ENCODE assay signal across 12 cellular contexts in genomic region chr14:39763402-39763890, GRCh38.
DNase-seq lines count a peak whose midpoint lies in the region; ATAC-seq and TF ChIP-seq lines count a peak whose summit lies in the region.
"Had no signal": no experiment of that assay in that cellular context is flagged by ENCODE, and none has a peak within 500 bp of the region (broad histone marks: within the 10 kb centered on the region; RNA-seq: fewer than 3 reads in every experiment).

No MANE protein-coding gene starts in this region.

- intact Hi-C loops in CD14-positive monocyte (cut with micrococcal nuclease), result no loop called here

- TF ChIP-seq CTCF in chondrocyte (IDR thresholded peaks at IDR 0.05) (no peak), CD14-positive monocyte (IDR thresholded peaks at IDR 0.05) (no peak)

- peaks cover 21% of the 10 kb centered on the region for H3K4me1 ChIP-seq in BLaER1
- H3K4me1 ChIP-seq: breast epithelium, psoas muscle had no signal

- H3K4me3 Mint-ChIP-seq in chondrocyte (ENCODE audit: unreplicated experiment) (no peak overlapping the region), CD14-positive monocyte (no peak overlapping the region)
- H3K4me3 Mint-ChIP-seq: mesothelial cell of epicardium had no signal

- peaks cover 25% of the 10 kb centered on the region for H3K9me3 ChIP-seq in BLaER1
- H3K9me3 ChIP-seq: breast epithelium, psoas muscle had no signal

- H3K4me2 ChIP-seq in BLaER1, result peak overlapping the region; percentile 73

- H4K20me1 ChIP-seq in BLaER1, result no peaks in the 10 kb centered on the region

- no peaks in the 10 kb centered on the region for H3K9me3 Mint-ChIP-seq in chondrocyte (ENCODE audit: low read depth)
- peaks cover 0 to 6% (median 0%) of the 10 kb centered on the region in 7 donors for H3K9me3 Mint-ChIP-seq in CD14-positive monocyte
- H3K9me3 Mint-ChIP-seq: mesothelial cell of epicardium had no signal

- no peak overlapping the region for H3K27ac Mint-ChIP-seq in chondrocyte (ENCODE audit: unreplicated experiment)
- no peak overlapping the region for H3K27ac Mint-ChIP-seq in CD14-positive monocyte
- H3K27ac Mint-ChIP-seq: mesothelial cell of epicardium had no signal

- H3K4me1 Mint-ChIP-seq in chondrocyte (ENCODE audit: low read depth) (no peaks in the 10 kb centered on the region), CD14-positive monocyte (peaks cover 5% of the 10 kb centered on the region)
- H3K4me1 Mint-ChIP-seq: mesothelial cell of epicardium had no signal

- no peak overlapping the region for H3K9ac ChIP-seq in BLaER1

- H3K27ac ChIP-seq in BLaER1, result no peak overlapping the region
- H3K27ac ChIP-seq: breast epithelium, psoas muscle had no signal

- H3K4me3 ChIP-seq in BLaER1, result no peak overlapping the region
- H3K4me3 ChIP-seq: breast epithelium, psoas muscle had no signal

- H3K36me3 ChIP-seq in BLaER1, result no peaks in the 10 kb centered on the region
- H3K36me3 ChIP-seq: breast epithelium had no signal

- H3K27me3 Mint-ChIP-seq in chondrocyte (ENCODE audit: low read depth) (peaks cover 11% of the 10 kb centered on the region), CD14-positive monocyte (ENCODE audit: low read depth in 3 of 3) (peaks cover 0 to 2% (median 0%) of the 10 kb centered on the region in 3 donors)

- H3K36me3 Mint-ChIP-seq in chondrocyte (ENCODE audit: low read depth) (no peaks in the 10 kb centered on the region), CD14-positive monocyte (no peaks in the 10 kb centered on the region)
- H3K36me3 Mint-ChIP-seq: mesothelial cell of epicardium had no signal

- ATAC-seq in GM19023 (IDR thresholded peaks at IDR 0.05; ENCODE audit: unreplicated experiment) (peak; percentile 25), HG02678 (IDR thresholded peaks at IDR 0.05; ENCODE audit: unreplicated experiment) (peak; percentile 37), HG03571 (IDR thresholded peaks at IDR 0.05; ENCODE audit: unreplicated experiment) (peak; percentile 64)
- ATAC-seq: psoas muscle had no signal

- DNase-seq in NCI-H774 (lab: John Stamatoyannopoulos, UW) (no peak), NCI-H446 treated with DMSO at 0.1 percent for 48 hours (lab: John Stamatoyannopoulos, UW) (no peak), chondrocyte (ENCODE audit: low spot score) (no peak), CD14-positive monocyte (ENCODE audit: low spot score) (no peak)
- DNase-seq: psoas muscle; stimulated activated CD4-positive, alpha-beta T cell treated with anti-CD3 and anti-CD28 coated beads, Interleukin-4, amount 100 ng/mL, for 4 hours had no signal

- H3K27me3 ChIP-seq in BLaER1, result no peaks in the 10 kb centered on the region
- H3K27me3 ChIP-seq: breast epithelium had no signal
